In genomic region chr2:195486987-195487644, GRCh38 we compare ENCODE assay signal across 8 cellular contexts.
A peak's percentile ranks its signal among the peaks of the same experiment; 100 is the strongest.
DNase-seq lines count a peak whose midpoint lies in the region; ATAC-seq and TF ChIP-seq lines count a peak whose summit lies in the region.

No MANE protein-coding gene starts in this region.

- H3K4me3 ChIP-seq in choroid plexus epithelial cell (ENCODE audit: low read depth, low read length), result no peak overlapping the region

- no peaks in the 10 kb centered on the region for H3K27me3 Mint-ChIP-seq in activated CD4-positive, alpha-beta T cell treated with anti-CD3 and anti-CD28 coated beads, Interleukin-2, amount 10 ng/mL, durations not matched to agents 7 days and 5 days

- peak overlapping the region; percentile 18 for H3K4me3 Mint-ChIP-seq in activated CD4-positive, alpha-beta T cell treated with anti-CD3 and anti-CD28 coated beads, Interleukin-2, amount 10 ng/mL, durations not matched to agents 7 days and 5 days

- peak; percentile 45 for DNase-seq in activated CD4-positive, alpha-beta T cell treated with anti-CD3 and anti-CD28 coated beads, Interleukin-2, amount 10 ng/mL, durations not matched to agents 7 days and 5 days
- no peak for DNase-seq in activated CD4-positive, alpha-beta T cell treated with anti-CD3 and anti-CD28 coated beads, Interleukin-2, amount 50 U/mL, for 1 hour
- DNase-seq in NCI-H524 treated with DMSO at 0.1 percent for 48 hours (lab: John Stamatoyannopoulos, UW), result peak; percentile 43
- peak; percentile 88 for DNase-seq in choroid plexus epithelial cell (ENCODE audit: low read depth)
- DNase-seq in NCI-H1417 treated with DMSO at 0.1 percent for 48 hours (lab: John Stamatoyannopoulos, UW), result no peak
- DNase-seq in ecto neural progenitor cell (ENCODE audit: low spot score), result no peak

- TF ChIP-seq CTCF in choroid plexus epithelial cell (conservative IDR thresholded peaks at IDR 0.05; ENCODE audit: low read depth, low read length), result no peak

- CTCF ChIA-PET in activated CD4-positive, alpha-beta T cell treated with anti-CD3 and anti-CD28 coated beads, Interleukin-2, amount 10 ng/mL, durations not matched to agents 7 days and 5 days (lab: Charles Lee), result no interaction called here

- H3K27ac Mint-ChIP-seq in activated CD4-positive, alpha-beta T cell treated with anti-CD3 and anti-CD28 coated beads, Interleukin-2, amount 10 ng/mL, durations not matched to agents 7 days and 5 days, result peak overlapping the region; percentile 83

- peaks cover 10% of the 10 kb centered on the region for H3K9me3 Mint-ChIP-seq in activated CD4-positive, alpha-beta T cell treated with anti-CD3 and anti-CD28 coated beads, Interleukin-2, amount 10 ng/mL, durations not matched to agents 7 days and 5 days

- H3K4me1 Mint-ChIP-seq in activated CD4-positive, alpha-beta T cell treated with anti-CD3 and anti-CD28 coated beads, Interleukin-2, amount 10 ng/mL, durations not matched to agents 7 days and 5 days, result peaks cover 37% of the 10 kb centered on the region

- H3K36me3 Mint-ChIP-seq in activated CD4-positive, alpha-beta T cell treated with anti-CD3 and anti-CD28 coated beads, Interleukin-2, amount 10 ng/mL, durations not matched to agents 7 days and 5 days (ENCODE audit: low read depth), result peaks cover 40% of the 10 kb centered on the region

- ATAC-seq in HG02759 (IDR thresholded peaks at IDR 0.05; ENCODE audit: unreplicated experiment) (peak; percentile 92), HG03521 (IDR thresholded peaks at IDR 0.05; ENCODE audit: unreplicated experiment) (no peak)

- POLR2A ChIA-PET in activated CD4-positive, alpha-beta T cell treated with anti-CD3 and anti-CD28 coated beads, Interleukin-2, amount 10 ng/mL, durations not matched to agents 7 days and 5 days (lab: Charles Lee), result interaction anchor here (1.0 to 1.4 kb wide), 2 partner anchors 56 to 173 kb away, joined by 3 read pairs; no protein-coding TSS in a partner anchor

Comparison
In these comparisons a context has a peak if more than half of its experiments do, and no peak if none do; other contexts are left out.
1. DNase-seq: peak in activated CD4-positive, alpha-beta T cell treated with anti-CD3 and anti-CD28 coated beads, Interleukin-2, amount 10 ng/mL, durations not matched to agents 7 days and 5 days (single experiment), NCI-H524 treated with DMSO at 0.1 percent for 48 hours (single experiment) and choroid plexus epithelial cell (single experiment); none in activated CD4-positive, alpha-beta T cell treated with anti-CD3 and anti-CD28 coated beads, Interleukin-2, amount 50 U/mL, for 1 hour (single experiment), NCI-H1417 treated with DMSO at 0.1 percent for 48 hours (single experiment) and ecto neural progenitor cell (single experiment).